In the genomic region with DNA sequence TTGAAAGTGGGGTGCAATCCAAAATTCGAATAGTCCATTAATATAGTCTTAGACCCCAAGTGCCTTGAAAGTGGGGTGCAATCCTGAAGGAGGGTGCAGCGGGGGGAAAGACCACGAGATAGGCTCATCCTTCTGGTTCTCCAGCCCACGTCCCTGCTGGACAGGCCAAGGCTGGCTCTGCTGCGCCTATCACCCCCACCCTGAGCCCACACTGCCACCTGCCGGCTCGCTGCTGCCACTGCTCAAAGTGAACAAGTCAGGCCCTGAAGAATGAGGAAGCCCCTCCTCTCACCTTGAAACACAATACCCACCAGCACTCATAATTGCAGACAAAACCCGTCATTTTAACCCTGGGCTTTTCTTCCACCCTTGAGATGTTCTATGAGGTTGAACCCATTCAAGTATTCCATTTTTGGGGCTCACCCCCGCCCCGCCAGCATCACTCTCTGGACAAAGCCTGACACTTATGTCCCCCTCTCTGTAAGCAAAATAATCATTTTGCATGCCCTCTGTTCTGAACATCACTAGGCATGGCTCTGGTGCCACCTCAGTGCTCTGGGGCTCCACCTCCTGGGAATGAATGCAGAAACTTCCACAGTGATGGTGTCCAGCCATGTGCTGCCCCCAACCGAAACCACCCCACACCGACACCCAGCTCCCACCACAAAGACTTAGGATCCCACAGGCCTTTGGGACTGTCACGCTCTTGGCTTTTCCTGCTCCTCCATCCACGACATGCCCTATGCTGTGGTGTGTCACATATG, we compare ENCODE assay signal across 8 cellular contexts. TPM values are rescaled to one million over a fixed set of nuclear protein-coding genes. Genes with fewer than 3 reads are reported as not detected.
DNase-seq lines count a peak whose midpoint lies in the region; ATAC-seq and TF ChIP-seq lines count a peak whose summit lies in the region.

No MANE protein-coding gene starts in this region.

- H3K27me3 Mint-ChIP-seq in endothelial cell (ENCODE audit: unreplicated experiment): peaks cover 12% of the 10 kb centered on the region

- no peaks in the 10 kb centered on the region for H3K36me3 Mint-ChIP-seq in endothelial cell (ENCODE audit: low read depth, unreplicated experiment)

- TF ChIP-seq CTCF in endothelial cell (IDR thresholded peaks at IDR 0.05; ENCODE audit: unreplicated experiment): peak; percentile 80

- H3K9me3 Mint-ChIP-seq in endothelial cell (ENCODE audit: unreplicated experiment): no peaks in the 10 kb centered on the region

- ATAC-seq in GM18505 (IDR thresholded peaks at IDR 0.05; ENCODE audit: unreplicated experiment): peak; percentile 70
- ATAC-seq in HG03439 (IDR thresholded peaks at IDR 0.05; ENCODE audit: unreplicated experiment): peak; percentile 58

- H3K4me1 Mint-ChIP-seq in endothelial cell (ENCODE audit: unreplicated experiment): peaks cover 17% of the 10 kb centered on the region

- H3K4me3 Mint-ChIP-seq in endothelial cell (ENCODE audit: unreplicated experiment): peak overlapping the region; percentile 33

- DNase-seq in AG08395 (ENCODE audit: low spot score) (peak; percentile 86), NOMO-1 treated with dmso at 0.1 percent for 144 hours (lab: John Stamatoyannopoulos, UW; ENCODE audit: unreplicated experiment) (peak; percentile 65), endothelial cell (ENCODE audit: low spot score) (peak; percentile 92), mucosa of gallbladder (ENCODE audit: low spot score) (peak; percentile 68)
- peak; percentile 28 for DNase-seq in activated CD8-positive, alpha-beta memory T cell treated with anti-CD3 and anti-CD28 coated beads, Interleukin-2, amount 50 U/mL, for 1 hour (ENCODE audit: extremely low read depth)
- peak; percentile 48 to 56 for DNase-seq in stimulated activated CD8-positive, alpha-beta memory T cell treated with anti-CD3 and anti-CD28 coated beads, Interleukin-7, amount 100 ng/mL, for 1 hour (ENCODE audit: low read depth in 2 of 2)

- TF ChIP-seq POLR2A in GM18505 (IDR thresholded peaks at IDR 0.05; ENCODE audit: borderline replicate concordance, extremely low read depth, insufficient read depth, insufficient read length): no peak

- no peak overlapping the region for H3K27ac Mint-ChIP-seq in endothelial cell (ENCODE audit: unreplicated experiment)

RNA-seq across cellular contexts. Expression of gene BEAN1, which starts 56.8 kb away (rescaled TPM):
- total RNA-seq in endothelial cell (ENCODE audit: unreplicated experiment) (0.49 TPM), mucosa of gallbladder (0.35 TPM)

Comparison
In these comparisons a context has a peak if more than half of its experiments do, and no peak if none do; other contexts are left out.
1. Peak in every context shown above with its lines: DNase-seq and ATAC-seq.
2. DNase-seq: peak in every context shown above with its lines; median percentile 92 in endothelial cell; 86 in AG08395; 68 in mucosa of gallbladder; 65 in NOMO-1 treated with dmso at 0.1 percent for 144 hours; 52 in stimulated activated CD8-positive, alpha-beta memory T cell treated with anti-CD3 and anti-CD28 coated beads, Interleukin-7, amount 100 ng/mL, for 1 hour; 28 in activated CD8-positive, alpha-beta memory T cell treated with anti-CD3 and anti-CD28 coated beads, Interleukin-2, amount 50 U/mL, for 1 hour.